In genomic region chr14:68960123-68960522, GRCh38 we compare ENCODE assay signal across 21 cellular contexts. TPM values are rescaled to one million over a fixed set of nuclear protein-coding genes. Genes with fewer than 3 reads are reported as not detected.
DNase-seq lines count a peak whose midpoint lies in the region; ATAC-seq and TF ChIP-seq lines count a peak whose summit lies in the region.
"Had no signal": no experiment of that assay in that cellular context is flagged by ENCODE, and none has a peak within 500 bp of the region (broad histone marks: within the 10 kb centered on the region; RNA-seq: fewer than 3 reads in every experiment).

No MANE protein-coding gene starts in this region.

- H2BK120ac ChIP-seq in trophoblast cell (ENCODE audit: insufficient read depth, low read length, poor library complexity): no peak overlapping the region

- peak overlapping the region; percentile 80 for H3K4ac ChIP-seq in trophoblast cell (ENCODE audit: low read depth, low read length)

- H3K9ac ChIP-seq in trophoblast cell (ENCODE audit: low read length): no peak overlapping the region

- H3K27me3 ChIP-seq in CD4-positive, alpha-beta T cell (ENCODE audit: control insufficient read depth, insufficient read depth, low read length): no peaks in the 10 kb centered on the region
- H3K27me3 ChIP-seq in trophoblast cell (ENCODE audit: insufficient read depth, low read length): no peaks in the 10 kb centered on the region
- H3K27me3 ChIP-seq: body of pancreas, right atrium auricular region had no signal

- intact Hi-C loops in CD4-positive, alpha-beta T cell (cut with DNase I, micrococcal nuclease): no loop called here

- no peak overlapping the region for H2AK5ac ChIP-seq in trophoblast cell (ENCODE audit: low read length)

- H4K91ac ChIP-seq in trophoblast cell (ENCODE audit: low read depth, low read length): no peak overlapping the region

- H3K27ac Mint-ChIP-seq in CD4-positive, alpha-beta T cell: peak overlapping the region; percentile 70
- peak overlapping the region; percentile 96 for H3K27ac Mint-ChIP-seq in chondrocyte (ENCODE audit: unreplicated experiment)
- H3K27ac Mint-ChIP-seq: activated naive CD4-positive, alpha-beta T cell treated with anti-CD3 and anti-CD28 coated beads, Interleukin-2, amount 10 ng/mL, durations not matched to agents 7 days and 5 days had no signal

- H2BK5ac ChIP-seq in trophoblast cell (ENCODE audit: low read depth, low read length, poor library complexity): no peak overlapping the region

- H3K9me3 Mint-ChIP-seq in CD4-positive, alpha-beta T cell: no peaks in the 10 kb centered on the region
- no peaks in the 10 kb centered on the region for H3K9me3 Mint-ChIP-seq in chondrocyte (ENCODE audit: low read depth)
- H3K9me3 Mint-ChIP-seq: activated naive CD4-positive, alpha-beta T cell treated with anti-CD3 and anti-CD28 coated beads, Interleukin-2, amount 10 ng/mL, durations not matched to agents 7 days and 5 days had no signal

- peaks cover 68% of the 10 kb centered on the region for H3K79me2 ChIP-seq in trophoblast cell (ENCODE audit: control insufficient read depth, insufficient read depth, low read length, poor library complexity)

- no peak overlapping the region for H2BK12ac ChIP-seq in trophoblast cell (ENCODE audit: low read length)

- CTCF ChIA-PET in CD4-positive, alpha-beta T cell (lab: Charles Lee): interaction anchor here (0.8 kb wide), 1 partner anchor 17 kb away, joined by 3 read pairs; no protein-coding TSS in a partner anchor
- CTCF ChIA-PET in HEK293 (lab: Yijun Ruan, JAX): interaction anchor here (1.2 to 1.3 kb wide), 2 partner anchors 20 to 48 kb away, joined by 4 to 10 read pairs; no protein-coding TSS in a partner anchor

- peaks cover 51% of the 10 kb centered on the region for H3K36me3 Mint-ChIP-seq in CD4-positive, alpha-beta T cell (ENCODE audit: low read depth)
- H3K36me3 Mint-ChIP-seq in chondrocyte (ENCODE audit: low read depth): peaks cover 27% of the 10 kb centered on the region

- POLR2A ChIA-PET in CD4-positive, alpha-beta T cell (lab: Charles Lee): interaction anchor here (0.9 to 1.5 kb wide), 3 partner anchors 10 to 13 kb away, joined by 3 to 4 read pairs (median 3); no protein-coding TSS in a partner anchor
- POLR2A ChIA-PET in HEK293 (lab: Yijun Ruan, JAX): no interaction called here

- H3K4me1 ChIP-seq in HEK293 (ENCODE audit: control insufficient read depth, insufficient read depth, low read length): peaks cover 5% of the 10 kb centered on the region
- peaks cover 26 to 41% of the 10 kb centered on the region in 2 experiments for H3K4me1 ChIP-seq in trophoblast cell (ENCODE audit: control insufficient read depth in 1 of 2, insufficient read depth in 2 of 2, low read length in 2 of 2)

- H2AFZ ChIP-seq in trophoblast cell (ENCODE audit: insufficient read depth, low read length, poor library complexity): no peak overlapping the region

- no peak overlapping the region for H4K8ac ChIP-seq in trophoblast cell (ENCODE audit: low read depth, low read length)

- no peak overlapping the region for H4K12ac ChIP-seq in trophoblast cell (ENCODE audit: low read depth, low read length)

- H3K36me3 ChIP-seq in HEK293 (ENCODE audit: control insufficient read depth in 2 of 2, insufficient read depth in 1 of 2, low read length in 2 of 2): peaks cover 0 to 5% of the 10 kb centered on the region in 2 experiments; a peak in 1 of 3 replicates
- H3K36me3 ChIP-seq in trophoblast cell (ENCODE audit: control insufficient read depth in 1 of 2, insufficient read depth in 2 of 2, low read length in 2 of 2): peaks cover 46 to 62% of the 10 kb centered on the region in 2 experiments

- peaks cover 97% of the 10 kb centered on the region for H3K4me1 Mint-ChIP-seq in CD4-positive, alpha-beta T cell (ENCODE audit: low read depth)
- H3K4me1 Mint-ChIP-seq in chondrocyte (ENCODE audit: low read depth): peaks cover 98% of the 10 kb centered on the region

- peak overlapping the region; percentile 11 for H3K4me3 Mint-ChIP-seq in CD4-positive, alpha-beta T cell
- H3K4me3 Mint-ChIP-seq in chondrocyte (ENCODE audit: unreplicated experiment): no peak overlapping the region
- H3K4me3 Mint-ChIP-seq: activated naive CD4-positive, alpha-beta T cell treated with anti-CD3 and anti-CD28 coated beads, Interleukin-2, amount 10 ng/mL, durations not matched to agents 7 days and 5 days had no signal

- no peak for DNase-seq in CD4-positive, alpha-beta T cell
- DNase-seq in chondrocyte (ENCODE audit: low spot score) (no peak), trophoblast cell (no peak)
- no peak for DNase-seq in stimulated activated CD4-positive, alpha-beta T cell treated with anti-CD3 and anti-CD28 coated beads, Interleukin-12 subunit alpha, Interleukin-12 subunit beta, amount 100 ng/mL, for 4 hours
- DNase-seq: activated CD4-positive, alpha-beta T cell treated with anti-CD3 and anti-CD28 coated beads, Interleukin-2, amount 50 U/mL, for 4 hours; activated naive CD4-positive, alpha-beta T cell treated with anti-CD3 and anti-CD28 coated beads, Interleukin-2, amount 10 ng/mL, durations not matched to agents 7 days and 5 days; body of pancreas; Karpas-422; NCI-H187 treated with DMSO at 0.1 percent for 48 hours; NCI-H69; RPMI8226; stimulated activated CD4-positive, alpha-beta T cell treated with anti-CD3 and anti-CD28 coated beads, Interleukin-15, amount 100 ng/mL, for 24 hours; stimulated activated CD8-positive, alpha-beta memory T cell treated with anti-CD3 and anti-CD28 coated beads, Interleukin-4, amount 100 ng/mL, for 48 hours; substantia nigra had no signal

- no peak overlapping the region for H3K18ac ChIP-seq in trophoblast cell (ENCODE audit: low read length)

- no peak overlapping the region for H3K23ac ChIP-seq in trophoblast cell (ENCODE audit: low read length)

- H3K27me3 Mint-ChIP-seq in CD4-positive, alpha-beta T cell: no peaks in the 10 kb centered on the region
- no peaks in the 10 kb centered on the region for H3K27me3 Mint-ChIP-seq in chondrocyte (ENCODE audit: low read depth)

- H3K4me3 ChIP-seq in HEK293 (ENCODE audit: low read depth, low read length): no peak overlapping the region
- H3K4me3 ChIP-seq in trophoblast cell (ENCODE audit: low read depth, low read length): no peak overlapping the region
- H3K4me3 ChIP-seq: body of pancreas, right atrium auricular region, SK-N-MC had no signal

- TF ChIP-seq CTCF in CD4-positive, alpha-beta T cell (IDR thresholded peaks at IDR 0.05): no peak
- no peak for TF ChIP-seq CTCF in HEK293 (tag by site-specific recombination; IDR thresholded peaks at IDR 0.05)
- no peak for TF ChIP-seq CTCF in chondrocyte (IDR thresholded peaks at IDR 0.05)

- whole genome bisulfite sequencing in trophoblast cell (ENCODE audit: extremely low coverage, insufficient coverage, insufficient read length): no CpG with 5 or more reads among the region's 3 CpGs

- H3K27ac ChIP-seq in CD4-positive, alpha-beta T cell (ENCODE audit: low read depth, low read length): no peak overlapping the region
- no peak overlapping the region for H3K27ac ChIP-seq in HEK293 (ENCODE audit: extremely low read depth, low read depth, low read length)
- no peak overlapping the region for H3K27ac ChIP-seq in trophoblast cell (ENCODE audit: low read depth, low read length)
- H3K27ac ChIP-seq: body of pancreas, SK-N-MC, VCaP had no signal

- H3K79me1 ChIP-seq in trophoblast cell (ENCODE audit: low read length): peaks cover 3% of the 10 kb centered on the region

- ATAC-seq in CD4-positive, alpha-beta T cell (ENCODE audit: poor library complexity): no peak
- ATAC-seq in HG02623 (IDR thresholded peaks at IDR 0.05; ENCODE audit: unreplicated experiment): no peak
- no peak for ATAC-seq in HG02938 (IDR thresholded peaks at IDR 0.05; ENCODE audit: unreplicated experiment)
- ATAC-seq: body of pancreas, HCT116 had no signal

- H3K4me2 ChIP-seq in trophoblast cell (ENCODE audit: low read length): no peak overlapping the region

- H3K14ac ChIP-seq in trophoblast cell (ENCODE audit: low read length): no peak overlapping the region

- no peaks in the 10 kb centered on the region for H3K9me3 ChIP-seq in CD4-positive, alpha-beta T cell (ENCODE audit: control insufficient read depth, low read length)
- H3K9me3 ChIP-seq in HEK293 (ENCODE audit: control insufficient read depth, insufficient read depth, low read depth, low read length) (no peaks in the 10 kb centered on the region), trophoblast cell (ENCODE audit: insufficient read depth, low read depth, low read length) (no peaks in the 10 kb centered on the region)
- H3K9me3 ChIP-seq: body of pancreas, right atrium auricular region had no signal

TF ChIP-seq in HEK293, 187 proteins besides CTCF, POLR2A, EP300 and RAD21:
- TF ChIP-seq ZFHX2 (tag by site-specific recombination; conservative IDR thresholded peaks at IDR 0.05) (peak; percentile 46; the same call in 1 of the 2 replicates), ZNF654 (tag by site-specific recombination; IDR thresholded peaks at IDR 0.05; ENCODE audit: low read depth) (no peak), KLF1 (tag by site-specific recombination; IDR thresholded peaks at IDR 0.05) (no peak), ZSCAN23 (tag by site-specific recombination; IDR thresholded peaks at IDR 0.05) (no peak), EGR2 (tag by site-specific recombination; IDR thresholded peaks at IDR 0.05; ENCODE audit: low read depth) (peak; percentile 72; the same call in 1 of the 2 replicates)
- TF ChIP-seq, protein P1, sequence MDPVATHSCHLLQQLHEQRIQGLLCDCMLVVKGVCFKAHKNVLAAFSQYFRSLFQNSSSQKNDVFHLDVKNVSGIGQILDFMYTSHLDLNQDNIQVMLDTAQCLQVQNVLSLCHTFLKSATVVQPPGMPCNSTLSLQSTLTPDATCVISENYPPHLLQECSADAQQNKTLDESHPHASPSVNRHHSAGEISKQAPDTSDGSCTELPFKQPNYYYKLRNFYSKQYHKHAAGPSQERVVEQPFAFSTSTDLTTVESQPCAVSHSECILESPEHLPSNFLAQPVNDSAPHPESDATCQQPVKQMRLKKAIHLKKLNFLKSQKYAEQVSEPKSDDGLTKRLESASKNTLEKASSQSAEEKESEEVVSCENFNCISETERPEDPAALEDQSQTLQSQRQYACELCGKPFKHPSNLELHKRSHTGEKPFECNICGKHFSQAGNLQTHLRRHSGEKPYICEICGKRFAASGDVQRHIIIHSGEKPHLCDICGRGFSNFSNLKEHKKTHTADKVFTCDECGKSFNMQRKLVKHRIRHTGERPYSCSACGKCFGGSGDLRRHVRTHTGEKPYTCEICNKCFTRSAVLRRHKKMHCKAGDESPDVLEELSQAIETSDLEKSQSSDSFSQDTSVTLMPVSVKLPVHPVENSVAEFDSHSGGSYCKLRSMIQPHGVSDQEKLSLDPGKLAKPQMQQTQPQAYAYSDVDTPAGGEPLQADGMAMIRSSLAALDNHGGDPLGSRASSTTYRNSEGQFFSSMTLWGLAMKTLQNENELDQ (tag by site-specific recombination; IDR thresholded peaks at IDR 0.05; ENCODE audit: low read depth): no peak

RNA-seq across cellular contexts. Expression of gene ACTN1, which starts 19.0 kb away (rescaled TPM):
- 100 to 1,000 TPM; 128 to 143 TPM for total RNA-seq in CD4-positive, alpha-beta T cell
- 808 to 1,105 TPM (median 1,102 TPM) in 3 replicates for total RNA-seq in chondrocyte
- polyA plus RNA-seq in trophoblast cell (2013): 427 and 440 TPM in 2 replicates
